Comparison of ENCODE assay signal across 8 cellular contexts in the genomic region with DNA sequence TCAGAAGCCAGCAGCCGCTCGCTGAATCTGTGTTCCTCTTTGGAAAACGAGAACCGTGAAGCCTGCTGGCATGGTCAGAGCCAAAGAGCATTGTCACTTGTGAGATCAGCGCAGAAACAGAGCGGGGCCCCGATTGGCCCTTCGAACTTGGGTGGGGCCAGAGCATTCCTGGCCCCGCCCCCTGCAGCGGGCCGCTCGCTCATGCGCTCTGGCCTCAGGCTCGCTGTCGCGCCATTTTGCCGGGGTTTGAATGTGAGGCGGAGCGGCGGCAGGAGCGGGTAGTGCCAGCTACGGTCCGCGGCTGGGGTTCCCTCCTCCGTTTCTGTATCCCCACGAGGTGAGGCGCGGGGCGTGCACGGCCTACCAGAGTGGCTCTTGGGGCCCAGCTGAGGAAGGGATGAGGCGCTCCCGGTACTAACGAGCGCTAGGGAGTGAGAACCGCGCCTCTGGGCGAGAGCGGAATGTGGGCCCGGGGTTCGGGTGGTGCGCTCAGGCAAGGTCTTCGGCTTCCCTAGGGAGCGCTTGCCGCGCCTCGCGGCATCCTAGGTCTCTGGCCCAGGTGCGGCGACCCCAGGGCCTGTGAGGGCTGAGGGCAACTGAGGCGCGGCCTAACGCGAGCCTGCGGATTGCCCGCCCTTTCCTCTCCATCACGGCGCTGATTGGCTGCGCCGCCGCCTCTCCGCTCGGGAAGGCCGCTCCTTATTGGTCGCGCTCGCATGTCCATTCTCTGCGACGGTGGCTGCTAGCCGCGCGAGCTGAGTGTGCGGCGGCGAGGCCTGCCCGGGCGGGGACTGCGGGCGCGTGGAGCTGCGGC. TPM values are rescaled to one million over a fixed set of nuclear protein-coding genes. Genes with fewer than 3 reads are reported as not detected.
A peak's percentile ranks its signal among the peaks of the same experiment; 100 is the strongest.
DNase-seq lines count a peak whose midpoint lies in the region; ATAC-seq, FAIRE-seq and TF ChIP-seq lines count a peak whose summit lies in the region.

A gene with protein sequence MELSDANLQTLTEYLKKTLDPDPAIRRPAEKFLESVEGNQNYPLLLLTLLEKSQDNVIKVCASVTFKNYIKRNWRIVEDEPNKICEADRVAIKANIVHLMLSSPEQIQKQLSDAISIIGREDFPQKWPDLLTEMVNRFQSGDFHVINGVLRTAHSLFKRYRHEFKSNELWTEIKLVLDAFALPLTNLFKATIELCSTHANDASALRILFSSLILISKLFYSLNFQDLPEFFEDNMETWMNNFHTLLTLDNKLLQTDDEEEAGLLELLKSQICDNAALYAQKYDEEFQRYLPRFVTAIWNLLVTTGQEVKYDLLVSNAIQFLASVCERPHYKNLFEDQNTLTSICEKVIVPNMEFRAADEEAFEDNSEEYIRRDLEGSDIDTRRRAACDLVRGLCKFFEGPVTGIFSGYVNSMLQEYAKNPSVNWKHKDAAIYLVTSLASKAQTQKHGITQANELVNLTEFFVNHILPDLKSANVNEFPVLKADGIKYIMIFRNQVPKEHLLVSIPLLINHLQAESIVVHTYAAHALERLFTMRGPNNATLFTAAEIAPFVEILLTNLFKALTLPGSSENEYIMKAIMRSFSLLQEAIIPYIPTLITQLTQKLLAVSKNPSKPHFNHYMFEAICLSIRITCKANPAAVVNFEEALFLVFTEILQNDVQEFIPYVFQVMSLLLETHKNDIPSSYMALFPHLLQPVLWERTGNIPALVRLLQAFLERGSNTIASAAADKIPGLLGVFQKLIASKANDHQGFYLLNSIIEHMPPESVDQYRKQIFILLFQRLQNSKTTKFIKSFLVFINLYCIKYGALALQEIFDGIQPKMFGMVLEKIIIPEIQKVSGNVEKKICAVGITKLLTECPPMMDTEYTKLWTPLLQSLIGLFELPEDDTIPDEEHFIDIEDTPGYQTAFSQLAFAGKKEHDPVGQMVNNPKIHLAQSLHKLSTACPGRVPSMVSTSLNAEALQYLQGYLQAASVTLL (plus strand): TSS at position 226 of the 814 bp plus-strand sequence. CDS start 12,152 bp downstream, outside the sequence.

- H3K27me3 ChIP-seq in bronchial epithelial cell (ENCODE audit: control insufficient read depth, insufficient read depth, low read length): no peaks in the 10 kb centered on the region
- no peaks in the 10 kb centered on the region for H3K27me3 ChIP-seq in small intestine (ENCODE audit: control insufficient read depth in 2 of 2, insufficient read depth in 2 of 2, low read length in 2 of 2)

- H3K27ac ChIP-seq in small intestine (ENCODE audit: low read depth in 1 of 2, low read length in 1 of 2): peak within 1 kb of the TSS; percentile 69 to 93

- peak within 1 kb of the TSS; percentile 100 for H3K4me3 ChIP-seq in AG04449 (ENCODE audit: low read depth, low read length)
- peak within 1 kb of the TSS; percentile 91 for H3K4me3 ChIP-seq in WI38 (ENCODE audit: low read depth, low read length)
- peak within 1 kb of the TSS; percentile 83 for H3K4me3 ChIP-seq in bronchial epithelial cell (ENCODE audit: low read depth, low read length)
- H3K4me3 ChIP-seq in small intestine (ENCODE audit: low read depth in 1 of 2, low read length in 2 of 2): peak within 1 kb of the TSS; percentile 70 to 87

- ATAC-seq in GM18907 (IDR thresholded peaks at IDR 0.05; ENCODE audit: unreplicated experiment) (peak; percentile 86), HG03159 (IDR thresholded peaks at IDR 0.05; ENCODE audit: unreplicated experiment) (peak; percentile 85)

- TF ChIP-seq CTCF in AG04449 (IDR thresholded peaks at IDR 0.05; ENCODE audit: insufficient read depth, low read length, missing control alignments): no peak
- no peak for TF ChIP-seq CTCF in WI38 (IDR thresholded peaks at IDR 0.05; ENCODE audit: low read depth, low read length)
- TF ChIP-seq CTCF in bronchial epithelial cell (IDR thresholded peaks at IDR 0.05; ENCODE audit: insufficient read depth, low read length, severe bottlenecking): no peak

- FAIRE-seq in bronchial epithelial cell (lab: Jason Lieb, UNC): no peak
- no peak for FAIRE-seq in small intestine (lab: Jason Lieb, UNC)

- H3K36me3 ChIP-seq in bronchial epithelial cell (ENCODE audit: control insufficient read depth, insufficient read depth, low read length): no peaks in the 10 kb centered on the region
- H3K36me3 ChIP-seq in small intestine (ENCODE audit: control insufficient read depth in 2 of 2, insufficient read depth in 2 of 2, low read length in 2 of 2): no peaks in the 10 kb centered on the region

- no peaks in the 10 kb centered on the region for H3K9me3 ChIP-seq in small intestine (ENCODE audit: control insufficient read depth, low read depth)

- POLR2A ChIA-PET in AG04449 (lab: Yijun Ruan, JAX): interaction anchor here (0.6 to 1.1 kb wide), 2 partner anchors 32 to 56 kb away, joined by 3 to 4 read pairs; no protein-coding TSS in a partner anchor

- H3K4me1 ChIP-seq in small intestine (ENCODE audit: control insufficient read depth in 2 of 2, insufficient read depth in 1 of 2, low read depth in 1 of 2, low read length in 1 of 2): peaks cover 2 to 4% of the 10 kb centered on the region in 2 donors

- DNase-seq in AG04449 (ENCODE audit: low read depth, low spot score) (peak; percentile 69), NCI-H2227 treated with DMSO at 0.1 percent for 48 hours (lab: John Stamatoyannopoulos, UW) (peak; percentile 95), bronchial epithelial cell (ENCODE audit: low read depth) (peak; percentile 82), iPS-NIHi11 (ENCODE audit: low spot score) (peak; percentile 96), small intestine (peak; percentile 95)

- CTCF ChIA-PET in AG04449 (lab: Yijun Ruan, JAX): interaction anchor here (0.8 to 2.7 kb wide), 4 partner anchors 8 to 171 kb away, joined by 3 to 10 read pairs (median 5); no protein-coding TSS in a partner anchor

- WGBS in small intestine, 3 donors: 0% methylated on average over 50 to 80 of the region's 80 CpGs

RNA-seq across cellular contexts. Expression of the gene that starts here (rescaled TPM):
- total RNA-seq in bronchial epithelial cell: 53.3 and 60.8 TPM in 2 replicates
- 10 to 100 TPM; 11.9 to 33.8 (median 12.7) TPM for polyA plus RNA-seq in small intestine

Comparison
In these comparisons a context has a peak if more than half of its experiments do, and no peak if none do; other contexts are left out.
1. Peak in every context shown above with its lines: DNase-seq, ATAC-seq, H3K4me3 ChIP-seq and H3K27ac ChIP-seq.